ENCODE assay signal across 20 cellular contexts in genomic region chr16:87721622-87722565, GRCh38.
DNase-seq lines count a peak whose midpoint lies in the region; TF ChIP-seq lines count a peak whose summit lies in the region.
"Had no signal": no experiment of that assay in that cellular context is flagged by ENCODE, and none has a peak within 500 bp of the region (broad histone marks: within the 10 kb centered on the region; RNA-seq: fewer than 3 reads in every experiment).

No MANE protein-coding gene starts in this region.

- H3K9me3 Mint-ChIP-seq in activated T-cell treated with anti-CD3 and anti-CD28 coated beads, Interleukin-2, amount 50 U/mL, for 24 hours, result no peaks in the 10 kb centered on the region
- H3K9me3 Mint-ChIP-seq: activated naive CD8-positive, alpha-beta T cell treated with anti-CD3 and anti-CD28 coated beads, Interleukin-2, amount 10 ng/mL, durations not matched to agents 7 days and 5 days; naive thymus-derived CD4-positive, alpha-beta T cell had no signal

- no peak overlapping the region for H3K4me3 Mint-ChIP-seq in activated T-cell treated with anti-CD3 and anti-CD28 coated beads, Interleukin-2, amount 50 U/mL, for 24 hours
- H3K4me3 Mint-ChIP-seq: activated naive CD8-positive, alpha-beta T cell treated with anti-CD3 and anti-CD28 coated beads, Interleukin-2, amount 10 ng/mL, durations not matched to agents 7 days and 5 days; CD14-positive monocyte had no signal

- peak overlapping the region; percentile 7 for H3K27ac Mint-ChIP-seq in activated T-cell treated with anti-CD3 and anti-CD28 coated beads, Interleukin-2, amount 50 U/mL, for 24 hours
- H3K27ac Mint-ChIP-seq: CD14-positive monocyte had no signal

- peaks cover 88% of the 10 kb centered on the region for H3K36me3 Mint-ChIP-seq in activated T-cell treated with anti-CD3 and anti-CD28 coated beads, Interleukin-2, amount 50 U/mL, for 24 hours (ENCODE audit: low read depth)

- no peaks in the 10 kb centered on the region for H3K27me3 Mint-ChIP-seq in activated T-cell treated with anti-CD3 and anti-CD28 coated beads, Interleukin-2, amount 50 U/mL, for 24 hours
- H3K27me3 Mint-ChIP-seq: activated naive CD8-positive, alpha-beta T cell treated with anti-CD3 and anti-CD28 coated beads, Interleukin-2, amount 10 ng/mL, durations not matched to agents 7 days and 5 days; naive thymus-derived CD4-positive, alpha-beta T cell had no signal

- DNase-seq in activated T-cell treated with anti-CD3 and anti-CD28 coated beads, Interleukin-2, amount 50 U/mL, for 24 hours, result no peak
- DNase-seq in activated T-cell treated with anti-CD3 and anti-CD28 coated beads for 4 hours, result no peak
- DNase-seq in SHP77 (lab: John Stamatoyannopoulos, UW), result peak; percentile 25 to 33
- peak; percentile 66 to 84 for DNase-seq in erythroblast (lab: John Stamatoyannopoulos, UW)
- DNase-seq in pons (ENCODE audit: low spot score), result peak; percentile 26
- no peak for DNase-seq in NCI-H1092 treated with DMSO at 0.1 percent for 48 hours (lab: John Stamatoyannopoulos, UW)
- no peak for DNase-seq in cerebellar cortex (ENCODE audit: low spot score)
- no peak for DNase-seq in DMS79 treated with DMSO at 0.1 percent for 48 hours (lab: John Stamatoyannopoulos, UW)
- DNase-seq: activated CD4-positive, alpha-beta T cell treated with anti-CD3 and anti-CD28 coated beads, Interleukin-2, amount 50 U/mL, for 48 hours; activated naive CD8-positive, alpha-beta T cell treated with anti-CD3 and anti-CD28 coated beads, Interleukin-2, amount 10 ng/mL, durations not matched to agents 7 days and 5 days; activated T-cell treated with anti-CD3 and anti-CD28 coated beads, Interleukin-2, amount 50 U/mL, for 48 hours; brain microvascular endothelial cell; islet precursor cell; naive thymus-derived CD4-positive, alpha-beta T cell; NCI-H1694 treated with DMSO at 0.1 percent for 48 hours; NCI-H446; small intestine; stimulated activated CD4-positive, alpha-beta T cell treated with anti-CD3 and anti-CD28 coated beads, Interleukin-4, amount 100 ng/mL, for 1 hour; T-helper 1 cell had no signal

- TF ChIP-seq POLR2A in erythroblast (IDR thresholded peaks at IDR 0.05; ENCODE audit: low read length), result no peak

- H3K4me1 Mint-ChIP-seq in activated T-cell treated with anti-CD3 and anti-CD28 coated beads, Interleukin-2, amount 50 U/mL, for 24 hours (ENCODE audit: low read depth), result peaks cover 17% of the 10 kb centered on the region
- H3K4me1 Mint-ChIP-seq: CD14-positive monocyte had no signal

Comparison
In these comparisons a context has a peak if more than half of its experiments do, and no peak if none do; other contexts are left out.
1. DNase-seq: peak in SHP77 (2 of 2), erythroblast (2 of 2) and pons (single experiment); none in activated T-cell treated with anti-CD3 and anti-CD28 coated beads, Interleukin-2, amount 50 U/mL, for 24 hours (single experiment), activated T-cell treated with anti-CD3 and anti-CD28 coated beads for 4 hours (single experiment), NCI-H1092 treated with DMSO at 0.1 percent for 48 hours (single experiment), cerebellar cortex (single experiment) and DMS79 treated with DMSO at 0.1 percent for 48 hours (single experiment).